Comparison of ENCODE assay signal across 8 cellular contexts in genomic region chr13:46170687-46171086, GRCh38. TPM values are rescaled to one million over a fixed set of nuclear protein-coding genes. Genes with fewer than 3 reads are reported as not detected.
A peak's percentile ranks its signal among the peaks of the same experiment; 100 is the strongest.
DNase-seq lines count a peak whose midpoint lies in the region; ATAC-seq and TF ChIP-seq lines count a peak whose summit lies in the region.

No MANE protein-coding gene starts in this region.

- POLR2A ChIA-PET in WTC11 (lab: Charles Lee): no interaction called here

- H3K4me3 ChIP-seq in HL-60 (replicated peaks; ENCODE audit: insufficient read depth, low read length): peak overlapping the region; percentile 3; the same call in 1 of the 2 replicates

- H3K4me1 Mint-ChIP-seq in WTC11 (peaks cover 17% of the 10 kb centered on the region), HFFc6 (ENCODE audit: low read depth) (no peaks in the 10 kb centered on the region)

- DNase-seq in CD1c-positive myeloid dendritic cell (ENCODE audit: extremely low spot score) (peak; percentile 60), HL-60 (ENCODE audit: low read depth in 1 of 2, low spot score in 1 of 2) (peak; percentile 54 to 57), WTC11 (ENCODE audit: low spot score) (no peak), left lobe of liver (ENCODE audit: low spot score) (no peak), HFFc6 (no peak), NCI-H1694 treated with DMSO at 0.1 percent for 48 hours (lab: John Stamatoyannopoulos, UW) (no peak)

- peak; percentile 52 for ATAC-seq in WTC11
- peak; percentile 23 for ATAC-seq in left lobe of liver
- ATAC-seq in GM21528 (IDR thresholded peaks at IDR 0.05; ENCODE audit: low FRiP score, unreplicated experiment): no peak
- ATAC-seq in GM18505 (IDR thresholded peaks at IDR 0.05; ENCODE audit: unreplicated experiment): no peak

- H3K27me3 ChIP-seq in HL-60 (ENCODE audit: insufficient read depth, poor library complexity, severe bottlenecking): no peaks in the 10 kb centered on the region

- CTCF ChIA-PET in WTC11 (lab: Charles Lee): interaction anchor here (1.0 to 2.3 kb wide), 5 partner anchors 11 to 44 kb away, joined by 3 to 19 read pairs (median 4); no protein-coding TSS in a partner anchor

- H3K36me3 Mint-ChIP-seq in WTC11 (no peaks in the 10 kb centered on the region), HFFc6 (ENCODE audit: low read depth) (no peaks in the 10 kb centered on the region)

- no peak for TF ChIP-seq POLR2A in GM18505 (IDR thresholded peaks at IDR 0.05; ENCODE audit: borderline replicate concordance, extremely low read depth, insufficient read depth, insufficient read length)

- no peak for TF ChIP-seq CTCF in HL-60 (IDR thresholded peaks at IDR 0.05; ENCODE audit: insufficient read depth, low read length)
- no peak for TF ChIP-seq CTCF in WTC11 (IDR thresholded peaks at IDR 0.05)
- TF ChIP-seq CTCF in HFFc6 (IDR thresholded peaks at IDR 0.05): no peak

- H3K4me3 Mint-ChIP-seq in WTC11 (no peak overlapping the region), HFFc6 (no peak overlapping the region)

- H3K27ac ChIP-seq in HL-60 (replicated peaks): peak overlapping the region; percentile 79

- H3K27me3 Mint-ChIP-seq in WTC11 (ENCODE audit: low read depth): peaks cover 17% of the 10 kb centered on the region
- peaks cover 10% of the 10 kb centered on the region for H3K27me3 Mint-ChIP-seq in HFFc6 (ENCODE audit: insufficient read depth)

- H3K27ac Mint-ChIP-seq in WTC11 (no peak overlapping the region), HFFc6 (no peak overlapping the region)

- no peaks in the 10 kb centered on the region for H3K9me3 Mint-ChIP-seq in WTC11
- no peaks in the 10 kb centered on the region for H3K9me3 Mint-ChIP-seq in HFFc6

TF ChIP-seq in WTC11, 78 proteins besides CTCF, POLR2A, EP300 and RAD21:
- TF ChIP-seq USF2 (CRISPR knock-in tag; IDR thresholded peaks at IDR 0.05): no peak
- TF ChIP-seq NR2C2 (CRISPR knock-in tag; IDR thresholded peaks at IDR 0.05): no peak
- no peak for TF ChIP-seq PREB (CRISPR knock-in tag; IDR thresholded peaks at IDR 0.05; ENCODE audit: borderline replicate concordance)
- no peak for TF ChIP-seq ZNF121 (CRISPR knock-in tag; IDR thresholded peaks at IDR 0.05)

RNA-seq across cellular contexts. Expression of gene LCP1, which starts 11.3 kb away (rescaled TPM):
- total RNA-seq in WTC11 (2021) (2.7 to 3.7 TPM (median 3.2 TPM) in 3 replicates), left lobe of liver (20.7 TPM)
- under 1 TPM in 1 of 6 experiments, not detected in 5; 0.05 TPM for total RNA-seq in HFFc6 (2021; fragmentation: NEBNext Ultra II Directional; extraction: Animal tissue kit (Norgen Biotek cat#: 25700))

RNA-seq across cellular contexts. Expression of gene LRRC63, which starts 41.0 kb away (rescaled TPM):
- 0.11 TPM in 1 of 3 replicates, not detected in the others for total RNA-seq in WTC11 (2021)
- total RNA-seq in left lobe of liver: 0.20 TPM
- not detected for total RNA-seq in HFFc6 (2021; fragmentation: NEBNext Ultra II Directional; extraction: Animal tissue kit (Norgen Biotek cat#: 25700))

Comparison
In these comparisons a context has a peak if more than half of its experiments do, and no peak if none do; other contexts are left out.
1. DNase-seq: peak in CD1c-positive myeloid dendritic cell (single experiment) and HL-60 (2 of 2); none in WTC11 (single experiment), left lobe of liver (single experiment), HFFc6 (single experiment) and NCI-H1694 treated with DMSO at 0.1 percent for 48 hours (single experiment).
2. ATAC-seq: peak in WTC11 (single experiment) and left lobe of liver (single experiment); none in GM21528 (single experiment) and GM18505 (single experiment).